In the genomic region with DNA sequence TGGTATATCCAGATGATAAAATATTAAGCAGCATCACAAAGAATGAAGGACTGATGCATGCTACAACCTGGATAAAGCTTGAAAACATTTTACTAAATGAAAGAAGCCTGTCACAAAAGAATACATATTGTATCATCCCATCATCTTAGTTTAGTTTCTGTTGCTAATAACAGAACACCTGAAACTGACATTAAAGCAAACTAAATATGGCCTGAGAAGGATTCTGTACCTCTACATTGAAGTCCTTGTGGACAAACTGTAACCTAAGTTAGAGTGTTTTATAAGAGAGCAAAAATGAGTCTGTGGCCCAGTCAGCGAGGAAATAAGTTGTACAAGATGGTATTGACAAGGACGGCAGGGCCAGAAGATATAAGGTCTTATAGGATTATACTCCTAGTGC, we compare ENCODE assay signal across 26 cellular contexts.
"Had no signal": no experiment of that assay in that cellular context is flagged by ENCODE, and none has a peak within 500 bp of the region (broad histone marks: within the 10 kb centered on the region; RNA-seq: fewer than 3 reads in every experiment).

No MANE protein-coding gene starts in this region.

- H3K27me3 ChIP-seq: stomach, suprapubic skin, testis, thyroid gland, tibial artery, tibial nerve, transverse colon, upper lobe of left lung, upper lobe of right lung, uterus, vagina had no signal

- H3K27ac ChIP-seq: stomach, suprapubic skin, testis, thoracic aorta, thyroid gland, tibial artery, tibial nerve, transverse colon, upper lobe of left lung, upper lobe of right lung, uterus, vagina had no signal

- H3K4me1 ChIP-seq: stomach, suprapubic skin, testis, thyroid gland, tibial artery, tibial nerve, transverse colon, upper lobe of left lung, upper lobe of right lung, uterus, vagina had no signal

- ATAC-seq: stimulated activated effector memory CD8-positive, alpha-beta T cell treated with anti-CD3 and anti-CD28 coated beads, Interleukin-12 subunit alpha, Interleukin-12 subunit beta, amount 100 ng/mL, for 72 hours; stimulated activated memory B cell treated with anti-CD40 and anti-IgM and Interleukin-4, amounts not matched to agents 10 μg/mL and 1 μg/mL and 100 μg/mL, for 72 hours; stimulated activated naive B cell treated with anti-CD40 and anti-IgM and Interleukin-4, amounts not matched to agents 10 μg/mL and 1 μg/mL and 100 μg/mL, for 72 hours; stimulated activated naive CD8-positive, alpha-beta T cell treated with anti-CD3 and anti-CD28 coated beads, Interleukin-15, amount 100 ng/mL, for 72 hours; stimulated activated naive CD8-positive, alpha-beta T cell treated with anti-CD3 and anti-CD28 coated beads, Interleukin-15, Interleukin-2, amounts not matched to agents 100 U/mL and 50 U/mL, for 24 hours; upper lobe of right lung had no signal

- H3K36me3 ChIP-seq: stomach, suprapubic skin, thoracic aorta, thyroid gland, tibial artery, tibial nerve, transverse colon, upper lobe of left lung, upper lobe of right lung, uterus, vagina had no signal

- H3K4me3 ChIP-seq: stomach, suprapubic skin, testis, thoracic aorta, thyroid gland, tibial artery, tibial nerve, transverse colon, upper lobe of left lung, upper lobe of right lung, uterus, vagina had no signal

- DNase-seq: stimulated activated CD4-positive, alpha-beta T cell treated with anti-CD3 and anti-CD28 coated beads, Interleukin-2, amount 100 ng/mL, for 48 hours; stimulated activated CD4-positive, alpha-beta T cell treated with anti-CD3 and anti-CD28 coated beads, Interleukin-4, amount 100 ng/mL, for 1 hour; stimulated activated CD4-positive, alpha-beta T cell treated with anti-CD3 and anti-CD28 coated beads, Interleukin-4, amount 100 ng/mL, for 24 hours; stimulated activated CD4-positive, alpha-beta T cell treated with anti-CD3 and anti-CD28 coated beads, Interleukin-4, amount 100 ng/mL, for 4 hours; stimulated activated CD8-positive, alpha-beta memory T cell treated with anti-CD3 and anti-CD28 coated beads, Interleukin-4, amount 100 ng/mL, for 48 hours; stimulated activated naive B cell treated with anti-CD40 and anti-IgM and Interleukin-4, amounts not matched to agents 10 μg/mL and 1 μg/mL and 100 μg/mL, for 72 hours; stimulated activated naive CD4-positive, alpha-beta T cell; stimulated activated naive CD4-positive, alpha-beta T cell treated with Interleukin-2 at 50 U/mL for 16 hours; stimulated activated naive CD8-positive, alpha-beta T cell treated with anti-CD3 and anti-CD28 coated beads, Interleukin-15, amount 100 ng/mL, for 72 hours; stimulated activated naive CD8-positive, alpha-beta T cell treated with anti-CD3 and anti-CD28 coated beads, Interleukin-15, Interleukin-2, amounts not matched to agents 100 U/mL and 50 U/mL, for 24 hours; stomach; substantia nigra; testis; thyroid gland; tibial artery; transverse colon; trophoblast cell; upper lobe of left lung; upper lobe of right lung; uterus had no signal

- H3K9me3 ChIP-seq: suprapubic skin, testis, thoracic aorta, thyroid gland, tibial artery, tibial nerve, transverse colon, upper lobe of left lung, upper lobe of right lung, uterus, vagina had no signal
